ENCODE assay signal across 24 cellular contexts in the genomic region with DNA sequence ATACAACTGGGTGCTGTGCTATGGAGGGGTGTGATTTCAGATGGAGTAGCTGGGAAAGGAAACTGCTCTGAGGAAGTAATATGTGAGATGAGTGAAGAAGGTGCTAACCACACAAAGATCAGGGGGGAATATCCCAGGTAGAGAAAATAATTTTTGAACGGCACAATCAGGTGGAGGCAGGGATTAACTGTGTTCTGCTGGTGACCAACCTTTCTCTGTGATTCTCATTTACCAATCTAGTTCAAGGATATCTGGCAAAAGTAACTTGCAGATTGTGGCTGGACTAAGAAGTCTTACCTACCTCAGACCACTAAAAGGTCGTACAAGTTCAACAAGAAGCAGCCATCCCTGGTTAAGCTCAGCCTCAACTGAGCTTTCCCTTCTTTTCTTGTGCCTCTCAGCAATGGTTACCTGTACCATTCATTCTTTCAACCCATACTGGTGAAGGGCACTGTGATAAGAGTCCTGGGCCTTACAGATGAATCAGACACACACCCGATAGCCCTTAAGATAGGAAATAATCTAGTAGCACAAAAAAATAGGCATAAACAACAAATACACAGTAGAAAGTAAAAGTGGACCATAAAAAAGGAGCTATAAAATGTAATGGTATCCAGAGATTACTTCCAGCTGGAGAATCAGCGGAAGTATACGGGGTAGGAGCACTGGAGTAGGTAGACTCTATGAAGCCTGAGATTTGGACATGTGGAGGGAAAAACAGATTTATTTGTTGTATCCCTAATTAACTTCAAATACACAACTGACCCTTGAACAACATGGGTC.
DNase-seq lines count a peak whose midpoint lies in the region; FAIRE-seq and TF ChIP-seq lines count a peak whose summit lies in the region.
"Had no signal": no experiment of that assay in that cellular context is flagged by ENCODE, and none has a peak within 500 bp of the region (broad histone marks: within the 10 kb centered on the region; RNA-seq: fewer than 3 reads in every experiment).

No MANE protein-coding gene starts in this region.

- H3K4me1 ChIP-seq in GM23248 (ENCODE audit: insufficient read depth) (peaks cover 40% of the 10 kb centered on the region), OCI-LY1 (ENCODE audit: insufficient read depth, low read length, severe bottlenecking) (peaks cover 62% of the 10 kb centered on the region)

- H3K4me1 Mint-ChIP-seq in nephron: peaks cover 55% of the 10 kb centered on the region
- H3K4me1 Mint-ChIP-seq in activated naive CD4-positive, alpha-beta T cell treated with anti-CD3 and anti-CD28 coated beads, Interleukin-2, amount 10 ng/mL, durations not matched to agents 7 days and 5 days: peaks cover 32% of the 10 kb centered on the region

- peaks cover 37% of the 10 kb centered on the region for H3K36me3 Mint-ChIP-seq in nephron (ENCODE audit: low read depth)
- H3K36me3 Mint-ChIP-seq in activated naive CD4-positive, alpha-beta T cell treated with anti-CD3 and anti-CD28 coated beads, Interleukin-2, amount 10 ng/mL, durations not matched to agents 7 days and 5 days: peaks cover 7% of the 10 kb centered on the region

- WGBS in GM23248 (ENCODE audit: low coverage in 1 of 2, low lambda C conversion rate in 2 of 2, missing lambda C conversion rate in 2 of 2), 2 experiments: 97 to 98% methylated on average over 5 of the region's 5 CpGs

- H3K4me2 ChIP-seq in GM23248 (ENCODE audit: unreplicated experiment): peak overlapping the region; percentile 69
- H3K4me2 ChIP-seq in OCI-LY1 (ENCODE audit: low read length): no peak overlapping the region

- H3K27ac ChIP-seq in GM23248 (no peak overlapping the region), OCI-LY1 (ENCODE audit: low read depth, low read length, poor library complexity, severe bottlenecking) (peak overlapping the region; percentile 18), brain microvascular endothelial cell (peak overlapping the region; percentile 84), dorsolateral prefrontal cortex (peak overlapping the region in 9 of 59 donors; percentile 1 to 60 (median 37))
- H3K27ac ChIP-seq: suprapubic skin had no signal

- H2AFZ ChIP-seq in GM23248 (no peak overlapping the region), OCI-LY1 (ENCODE audit: low read length) (no peak overlapping the region)

- no peaks in the 10 kb centered on the region for H3K9me3 Mint-ChIP-seq in nephron
- no peaks in the 10 kb centered on the region for H3K9me3 Mint-ChIP-seq in activated naive CD4-positive, alpha-beta T cell treated with anti-CD3 and anti-CD28 coated beads, Interleukin-2, amount 10 ng/mL, durations not matched to agents 7 days and 5 days
- H3K9me3 Mint-ChIP-seq: brain; CD4-positive, alpha-beta T cell; neural crest cell had no signal

- H4K20me1 ChIP-seq in GM23248 (ENCODE audit: insufficient read depth) (no peaks in the 10 kb centered on the region), OCI-LY1 (ENCODE audit: insufficient read depth, low read length) (no peaks in the 10 kb centered on the region)

- peak overlapping the region in 2 of 3 experiments; percentile 13 to 40 for H3K27ac Mint-ChIP-seq in nephron
- no peak overlapping the region for H3K27ac Mint-ChIP-seq in activated naive CD4-positive, alpha-beta T cell treated with anti-CD3 and anti-CD28 coated beads, Interleukin-2, amount 10 ng/mL, durations not matched to agents 7 days and 5 days
- H3K27ac Mint-ChIP-seq: activated CD8-positive, alpha-beta memory T cell treated with anti-CD3 and anti-CD28 coated beads, Interleukin-2, amount 10 ng/mL, durations not matched to agents 7 days and 5 days; activated naive CD8-positive, alpha-beta T cell; CD4-positive, alpha-beta T cell had no signal

- H3K9ac ChIP-seq in GM23248: no peak overlapping the region
- H3K9ac ChIP-seq in OCI-LY1 (ENCODE audit: low read length): no peak overlapping the region

- FAIRE-seq in frontal cortex (lab: Jason Lieb, UNC): no peak
- FAIRE-seq: colon, endometrium, TTC549 had no signal

- H3K27me3 ChIP-seq in GM23248 (replicated peaks; ENCODE audit: insufficient read depth) (no peaks in the 10 kb centered on the region), OCI-LY1 (ENCODE audit: insufficient read depth, low read length) (no peaks in the 10 kb centered on the region), brain microvascular endothelial cell (replicated peaks) (no peaks in the 10 kb centered on the region), dorsolateral prefrontal cortex (no peaks in the 10 kb centered on the region)
- H3K27me3 ChIP-seq: suprapubic skin had no signal

- in situ Hi-C loops in GM23248 (cut with MboI) (no loop called here), brain microvascular endothelial cell (cut with HindIII; ENCODE audit: low pct_ligation_motif_present, low sequenced_read_pairs) (no loop called here)

- H3K9me2 ChIP-seq in GM23248 (ENCODE audit: insufficient read depth) (no peaks in the 10 kb centered on the region), OCI-LY1 (ENCODE audit: low read depth, low read length) (no peaks in the 10 kb centered on the region)

- DNase-seq in GM23248: no peak
- DNase-seq in brain microvascular endothelial cell: no peak
- DNase-seq in frontal cortex (ENCODE audit: low spot score in 2 of 2): no peak
- no peak for DNase-seq in activated naive CD4-positive, alpha-beta T cell treated with anti-CD3 and anti-CD28 coated beads, Interleukin-2, amount 10 ng/mL, durations not matched to agents 7 days and 5 days
- no peak for DNase-seq in NCI-H446 (lab: John Stamatoyannopoulos, UW)
- DNase-seq in dorsolateral prefrontal cortex: no peak
- DNase-seq: activated CD4-positive, alpha-beta T cell treated with anti-CD3 and anti-CD28 coated beads for 4 hours; activated CD8-positive, alpha-beta memory T cell treated with anti-CD3 and anti-CD28 coated beads, Interleukin-2, amount 10 ng/mL, durations not matched to agents 7 days and 5 days; CD4-positive, alpha-beta T cell; head of caudate nucleus; KBM-7; midbrain; NCI-H1436 treated with DMSO at 0.1 percent for 48 hours; NCI-H2171; Right ventricle myocardium superior had no signal

- intact Hi-C loops in dorsolateral prefrontal cortex (cut with DNase I): no loop called here

- H3K27me3 Mint-ChIP-seq in nephron (ENCODE audit: low read depth): no peaks in the 10 kb centered on the region
- H3K27me3 Mint-ChIP-seq in activated naive CD4-positive, alpha-beta T cell treated with anti-CD3 and anti-CD28 coated beads, Interleukin-2, amount 10 ng/mL, durations not matched to agents 7 days and 5 days: no peaks in the 10 kb centered on the region
- H3K27me3 Mint-ChIP-seq: activated CD8-positive, alpha-beta memory T cell treated with anti-CD3 and anti-CD28 coated beads, Interleukin-2, amount 10 ng/mL, durations not matched to agents 7 days and 5 days; activated naive CD8-positive, alpha-beta T cell; brain; CD4-positive, alpha-beta T cell had no signal

- H3K79me2 ChIP-seq in GM23248 (ENCODE audit: insufficient read depth) (peaks cover 63% of the 10 kb centered on the region), OCI-LY1 (ENCODE audit: insufficient read depth, low read length) (0 out of 2 replicates have a peak, but pooled peaks cover 16% of the 10 kb centered on the region)

- no peak overlapping the region for H3K4me3 ChIP-seq in GM23248
- no peak overlapping the region for H3K4me3 ChIP-seq in OCI-LY1 (ENCODE audit: low read depth, low read length, poor library complexity, severe bottlenecking)
- H3K4me3 ChIP-seq in brain microvascular endothelial cell (ENCODE audit: low read depth, low read length): no peak overlapping the region
- H3K4me3 ChIP-seq in dorsolateral prefrontal cortex: no peak overlapping the region
- H3K4me3 ChIP-seq: suprapubic skin had no signal

- H3K9me3 ChIP-seq in GM23248 (ENCODE audit: low read depth) (no peaks in the 10 kb centered on the region), OCI-LY1 (ENCODE audit: low read length) (no peaks in the 10 kb centered on the region)
- H3K9me3 ChIP-seq: suprapubic skin had no signal

- CTCF ChIA-PET in activated naive CD4-positive, alpha-beta T cell treated with anti-CD3 and anti-CD28 coated beads, Interleukin-2, amount 10 ng/mL, durations not matched to agents 7 days and 5 days (lab: Charles Lee): no interaction called here

- TF ChIP-seq CTCF in OCI-LY1 (IDR thresholded peaks at IDR 0.05; ENCODE audit: low read length) (no peak), brain microvascular endothelial cell (IDR thresholded peaks at IDR 0.05; ENCODE audit: low read depth, low read length, missing control alignments) (no peak), nephron (IDR thresholded peaks at IDR 0.05; ENCODE audit: unreplicated experiment in 3 of 3) (no peak), dorsolateral prefrontal cortex (IDR thresholded peaks at IDR 0.05 in 54 of 56, conservative IDR thresholded peaks at IDR 0.05 in 2 of 56; ENCODE audit: low read depth in 1 of 56, partially characterized antibody in 56 of 56) (no peak)

- H3K36me3 ChIP-seq in GM23248 (ENCODE audit: low read depth) (no peaks in the 10 kb centered on the region), OCI-LY1 (ENCODE audit: insufficient read depth, low read length) (peaks cover 53% of the 10 kb centered on the region; the same call in 1 of the 2 replicates), brain microvascular endothelial cell (replicated peaks) (no peaks in the 10 kb centered on the region)
- H3K36me3 ChIP-seq: suprapubic skin had no signal

- H3F3A ChIP-seq in GM23248 (ENCODE audit: insufficient read depth) (peaks cover 50% of the 10 kb centered on the region), OCI-LY1 (ENCODE audit: insufficient read depth, low read length) (peaks cover 8% of the 10 kb centered on the region; the same call in 1 of the 2 replicates)

- H3K4me3 Mint-ChIP-seq in nephron: no peak overlapping the region
- H3K4me3 Mint-ChIP-seq in activated naive CD4-positive, alpha-beta T cell treated with anti-CD3 and anti-CD28 coated beads, Interleukin-2, amount 10 ng/mL, durations not matched to agents 7 days and 5 days: no peak overlapping the region
- H3K4me3 Mint-ChIP-seq: activated CD8-positive, alpha-beta memory T cell treated with anti-CD3 and anti-CD28 coated beads, Interleukin-2, amount 10 ng/mL, durations not matched to agents 7 days and 5 days; activated naive CD8-positive, alpha-beta T cell; CD4-positive, alpha-beta T cell; neural crest cell had no signal
